Comparison of ENCODE assay signal across 13 cellular contexts in the genomic region with DNA sequence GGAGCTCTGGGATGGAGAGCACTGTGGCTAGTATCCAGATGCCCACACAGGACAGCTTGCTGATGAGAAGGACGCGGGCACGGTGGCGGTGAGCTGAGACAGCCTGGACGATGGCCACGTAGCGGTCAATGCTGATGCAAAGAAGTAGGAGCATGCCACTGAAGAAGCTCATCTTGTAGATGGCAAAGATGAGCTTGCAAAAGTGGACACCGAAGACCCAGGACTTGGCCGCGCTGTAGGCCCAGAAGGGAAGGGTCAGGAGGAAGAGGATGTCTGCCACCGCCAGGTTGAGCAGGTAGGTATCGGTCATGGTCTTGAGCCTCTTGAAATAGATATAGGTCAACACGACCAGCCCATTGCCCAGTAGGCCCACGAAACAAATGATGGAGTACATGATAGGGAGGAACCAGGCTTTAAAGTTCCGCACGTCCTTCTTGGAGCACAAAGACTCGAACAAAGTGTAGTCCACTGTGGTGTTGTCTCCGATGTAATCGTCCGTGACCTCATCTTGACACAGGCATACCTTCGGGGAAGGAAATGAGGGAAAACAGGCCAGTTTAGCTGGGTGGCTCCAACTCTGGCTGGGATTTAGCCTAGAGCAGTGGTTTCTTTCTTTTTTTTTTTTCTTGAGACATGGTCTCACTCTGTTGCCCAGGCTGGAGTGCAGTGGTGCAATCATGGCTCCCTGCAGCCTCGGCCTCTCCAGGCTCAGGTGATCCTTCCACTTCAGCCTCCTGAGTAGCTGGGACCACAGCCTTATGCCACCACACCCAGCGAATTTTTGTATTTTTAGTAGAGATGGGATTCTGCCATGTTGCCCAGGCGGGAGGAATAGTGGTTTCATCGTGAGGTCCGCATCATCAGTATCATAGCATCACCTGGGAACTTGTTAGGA. TPM values are rescaled to one million over a fixed set of nuclear protein-coding genes. Genes with fewer than 3 reads are reported as not detected.
DNase-seq lines count a peak whose midpoint lies in the region; ATAC-seq and TF ChIP-seq lines count a peak whose summit lies in the region.
"Had no signal": no experiment of that assay in that cellular context is flagged by ENCODE, and none has a peak within 500 bp of the region (broad histone marks: within the 10 kb centered on the region; RNA-seq: fewer than 3 reads in every experiment).

No MANE protein-coding gene starts in this region.

- CTCF ChIA-PET in activated naive CD4-positive, alpha-beta T cell treated with anti-CD3 and anti-CD28 coated beads, Interleukin-2, amount 10 ng/mL, durations not matched to agents 7 days and 5 days (lab: Charles Lee), result interaction anchor here (0.6 to 12.4 kb wide), 14 partner anchors 7 to 199 kb away, joined by 3 to 271 read pairs (median 4); no protein-coding TSS in a partner anchor
- CTCF ChIA-PET in activated CD8-positive, alpha-beta memory T cell treated with anti-CD3 and anti-CD28 coated beads, Interleukin-2, amount 10 ng/mL, durations not matched to agents 7 days and 5 days (lab: Charles Lee), result interaction anchor here (0.7 to 14.0 kb wide), 9 partner anchors 9 to 197 kb away, joined by 3 to 447 read pairs (median 4); a partner anchor contains a TSS

- peaks cover 5% of the 10 kb centered on the region for H3K27me3 Mint-ChIP-seq in activated naive CD4-positive, alpha-beta T cell treated with anti-CD3 and anti-CD28 coated beads, Interleukin-2, amount 10 ng/mL, durations not matched to agents 7 days and 5 days
- no peaks in the 10 kb centered on the region for H3K27me3 Mint-ChIP-seq in activated CD8-positive, alpha-beta memory T cell treated with anti-CD3 and anti-CD28 coated beads, Interleukin-2, amount 10 ng/mL, durations not matched to agents 7 days and 5 days
- peaks cover 15 to 37% (median 25%) of the 10 kb centered on the region in 3 donors for H3K27me3 Mint-ChIP-seq in CD14-positive monocyte (ENCODE audit: low read depth in 3 of 3)

- intact Hi-C loops in lower lobe of right lung (cut with DNase I) (no loop called here), upper lobe of right lung (cut with DNase I) (loop anchor here (5.0 kb wide), 1 partner anchor 113 kb away; a partner anchor contains a TSS), CD14-positive monocyte (cut with micrococcal nuclease) (no loop called here)

- H3K4me1 Mint-ChIP-seq in activated naive CD4-positive, alpha-beta T cell treated with anti-CD3 and anti-CD28 coated beads, Interleukin-2, amount 10 ng/mL, durations not matched to agents 7 days and 5 days, result peaks cover 99% of the 10 kb centered on the region
- H3K4me1 Mint-ChIP-seq in activated CD8-positive, alpha-beta memory T cell treated with anti-CD3 and anti-CD28 coated beads, Interleukin-2, amount 10 ng/mL, durations not matched to agents 7 days and 5 days, result peaks cover 84% of the 10 kb centered on the region
- H3K4me1 Mint-ChIP-seq in CD14-positive monocyte, result peaks cover 36% of the 10 kb centered on the region

- H3K27ac ChIP-seq in lower lobe of right lung (peak overlapping the region; percentile 83), upper lobe of right lung (no peak overlapping the region), tibial nerve (peak overlapping the region in 2 of 4 donors; percentile 93 to 94)

- H3K36me3 ChIP-seq in lower lobe of right lung (no peaks in the 10 kb centered on the region), upper lobe of right lung (no peaks in the 10 kb centered on the region), tibial nerve (no peaks in the 10 kb centered on the region)

- H3K27ac Mint-ChIP-seq in activated naive CD4-positive, alpha-beta T cell treated with anti-CD3 and anti-CD28 coated beads, Interleukin-2, amount 10 ng/mL, durations not matched to agents 7 days and 5 days, result peak overlapping the region; percentile 89
- H3K27ac Mint-ChIP-seq in activated CD8-positive, alpha-beta memory T cell treated with anti-CD3 and anti-CD28 coated beads, Interleukin-2, amount 10 ng/mL, durations not matched to agents 7 days and 5 days, result peak overlapping the region; percentile 48
- no peak overlapping the region for H3K27ac Mint-ChIP-seq in CD14-positive monocyte
- H3K27ac Mint-ChIP-seq: HFFc6 had no signal

- H3K9me3 Mint-ChIP-seq in activated naive CD4-positive, alpha-beta T cell treated with anti-CD3 and anti-CD28 coated beads, Interleukin-2, amount 10 ng/mL, durations not matched to agents 7 days and 5 days, result no peaks in the 10 kb centered on the region
- H3K9me3 Mint-ChIP-seq in activated CD8-positive, alpha-beta memory T cell treated with anti-CD3 and anti-CD28 coated beads, Interleukin-2, amount 10 ng/mL, durations not matched to agents 7 days and 5 days (ENCODE audit: low read depth), result no peaks in the 10 kb centered on the region
- peaks cover 0 to 3% (median 0%) of the 10 kb centered on the region in 7 donors for H3K9me3 Mint-ChIP-seq in CD14-positive monocyte
- H3K9me3 Mint-ChIP-seq: HFFc6 had no signal

- H3K9me3 ChIP-seq in lower lobe of right lung (no peaks in the 10 kb centered on the region), upper lobe of right lung (no peaks in the 10 kb centered on the region), tibial nerve (no peaks in the 10 kb centered on the region)

- H3K36me3 Mint-ChIP-seq in activated naive CD4-positive, alpha-beta T cell treated with anti-CD3 and anti-CD28 coated beads, Interleukin-2, amount 10 ng/mL, durations not matched to agents 7 days and 5 days, result peaks cover 95% of the 10 kb centered on the region
- peaks cover 37% of the 10 kb centered on the region for H3K36me3 Mint-ChIP-seq in activated CD8-positive, alpha-beta memory T cell treated with anti-CD3 and anti-CD28 coated beads, Interleukin-2, amount 10 ng/mL, durations not matched to agents 7 days and 5 days
- no peaks in the 10 kb centered on the region for H3K36me3 Mint-ChIP-seq in CD14-positive monocyte

- TF ChIP-seq POLR2A in tibial nerve (IDR thresholded peaks at IDR 0.05), result no peak

- H3K4me1 ChIP-seq in lower lobe of right lung (peaks cover 99% of the 10 kb centered on the region), upper lobe of right lung (peaks cover 67% of the 10 kb centered on the region), tibial nerve (peaks cover 8 to 95% (median 48%) of the 10 kb centered on the region in 4 donors)

- H3K4me3 Mint-ChIP-seq in activated naive CD4-positive, alpha-beta T cell treated with anti-CD3 and anti-CD28 coated beads, Interleukin-2, amount 10 ng/mL, durations not matched to agents 7 days and 5 days, result no peak overlapping the region
- H3K4me3 Mint-ChIP-seq in activated CD8-positive, alpha-beta memory T cell treated with anti-CD3 and anti-CD28 coated beads, Interleukin-2, amount 10 ng/mL, durations not matched to agents 7 days and 5 days, result no peak overlapping the region
- no peak overlapping the region for H3K4me3 Mint-ChIP-seq in CD14-positive monocyte
- H3K4me3 Mint-ChIP-seq: HFFc6 had no signal

- ATAC-seq in activated CD8-positive, alpha-beta memory T cell treated with anti-CD3 and anti-CD28 coated beads, Interleukin-2, amount 10 ng/mL, durations not matched to agents 7 days and 5 days, result no peak
- no peak for ATAC-seq in lower lobe of right lung
- ATAC-seq in upper lobe of right lung, result no peak
- ATAC-seq: SK-N-SH treated with all-trans-retinoic acid at 6 μM for 48 hours had no signal

- 92 to 93% methylated on average over 26 of the region's 26 CpGs for WGBS in tibial nerve, 2 donors

- TF ChIP-seq EP300 in tibial nerve (IDR thresholded peaks at IDR 0.05), result no peak

- H3K27me3 ChIP-seq in lower lobe of right lung (ENCODE audit: low read depth), result no peaks in the 10 kb centered on the region
- H3K27me3 ChIP-seq in upper lobe of right lung, result no peaks in the 10 kb centered on the region
- no peaks in the 10 kb centered on the region for H3K27me3 ChIP-seq in tibial nerve

- TF ChIP-seq CTCF in lower lobe of right lung (IDR thresholded peaks at IDR 0.05) (no peak), upper lobe of right lung (IDR thresholded peaks at IDR 0.05) (no peak), tibial nerve (IDR thresholded peaks at IDR 0.05) (no peak), CD14-positive monocyte (IDR thresholded peaks at IDR 0.05) (no peak)

- no peak for DNase-seq in activated naive CD4-positive, alpha-beta T cell treated with anti-CD3 and anti-CD28 coated beads, Interleukin-2, amount 10 ng/mL, durations not matched to agents 7 days and 5 days
- no peak for DNase-seq in activated naive CD4-positive, alpha-beta T cell treated with Interleukin-2 at 50 U/mL for 16 hours
- DNase-seq in activated CD8-positive, alpha-beta memory T cell treated with anti-CD3 and anti-CD28 coated beads, Interleukin-2, amount 10 ng/mL, durations not matched to agents 7 days and 5 days, result no peak
- DNase-seq in lower lobe of right lung (no peak), upper lobe of right lung (peak; percentile 45), tibial nerve (ENCODE audit: low spot score in 2 of 2) (no peak), CD14-positive monocyte (ENCODE audit: low spot score) (no peak), dermis blood vessel endothelial cell (no peak)
- DNase-seq: HFFc6; NCI-H524; stimulated activated CD4-positive, alpha-beta T cell treated with anti-CD3 and anti-CD28 coated beads, Interleukin-12 subunit alpha, Interleukin-12 subunit beta, amount 100 ng/mL, for 4 hours had no signal

- H3K4me3 ChIP-seq in lower lobe of right lung (no peak overlapping the region), upper lobe of right lung (no peak overlapping the region), tibial nerve (no peak overlapping the region)

RNA-seq across cellular contexts. Expression of a gene that starts 9.7 kb away (rescaled TPM):
- total RNA-seq in activated CD8-positive, alpha-beta memory T cell treated with anti-CD3 and anti-CD28 coated beads, Interleukin-2, amount 10 ng/mL, durations not matched to agents 7 days and 5 days, result 10 to 100 TPM; 43.5 to 83.9 TPM
- total RNA-seq in lower lobe of right lung, result 2.2 TPM
- total RNA-seq in upper lobe of right lung, result 1.1 TPM
- 1 to 10 TPM in 1 of 4 donors, not detected in 3; 1.5 TPM for total RNA-seq in tibial nerve
- polyA plus RNA-seq in CD14-positive monocyte, result 1 to 10 TPM; 1.2 to 2.1 TPM
- total RNA-seq in dermis blood vessel endothelial cell, result under 0.01 and 0.33 TPM in 2 replicates
- total RNA-seq: chondrocyte, HFFc6 had no signal

RNA-seq across cellular contexts. Expression of a gene that starts 54.1 kb away (rescaled TPM):
- 1 to 10 TPM; 4.2 to 5.8 TPM for total RNA-seq in activated CD8-positive, alpha-beta memory T cell treated with anti-CD3 and anti-CD28 coated beads, Interleukin-2, amount 10 ng/mL, durations not matched to agents 7 days and 5 days
- 0.68 TPM for total RNA-seq in lower lobe of right lung
- total RNA-seq in upper lobe of right lung, result 0.78 TPM
- total RNA-seq in tibial nerve, result under 1 TPM in 1 of 4 donors, not detected in 3; 0.30 TPM
- polyA plus RNA-seq in CD14-positive monocyte, result not detected
- not detected in 2 replicates for total RNA-seq in dermis blood vessel endothelial cell
- total RNA-seq: chondrocyte had no signal

Comparison
In these comparisons a context has a peak if more than half of its experiments do, and no peak if none do; other contexts are left out.
1. H3K27ac Mint-ChIP-seq: peak in activated naive CD4-positive, alpha-beta T cell treated with anti-CD3 and anti-CD28 coated beads, Interleukin-2, amount 10 ng/mL, durations not matched to agents 7 days and 5 days (single experiment) and activated CD8-positive, alpha-beta memory T cell treated with anti-CD3 and anti-CD28 coated beads, Interleukin-2, amount 10 ng/mL, durations not matched to agents 7 days and 5 days (single experiment); none in CD14-positive monocyte (0 of 7).
2. RNA of a gene that starts 9.7 kb away (total RNA-seq): 43.5 to 83.9 TPM in activated CD8-positive, alpha-beta memory T cell treated with anti-CD3 and anti-CD28 coated beads, Interleukin-2, amount 10 ng/mL, durations not matched to agents 7 days and 5 days; 2.2 TPM in lower lobe of right lung (single experiment), 1.1 TPM in upper lobe of right lung (single experiment), 1.5 TPM in tibial nerve and under 0.01 to 0.33 TPM in dermis blood vessel endothelial cell; every median in the first group is over 10 times any median in the second.